8 cellular contexts compared by ENCODE assay signal in genomic region chr16:30924086-30924714, GRCh38. TPM values are rescaled to one million over a fixed set of nuclear protein-coding genes. Genes with fewer than 3 reads are reported as not detected.
DNase-seq lines count a peak whose midpoint lies in the region; ATAC-seq, FAIRE-seq and TF ChIP-seq lines count a peak whose summit lies in the region.

No MANE protein-coding gene starts in this region.

- DNase-seq in GM03348 (ENCODE audit: low spot score) (peak; percentile 37), PC-3 (no peak), MV-4-11 (lab: John Stamatoyannopoulos, UW) (no peak), SW 1271 (lab: John Stamatoyannopoulos, UW) (no peak), H54 (ENCODE audit: insufficient read length, low spot score) (no peak)

- H3K9me3 ChIP-seq in PC-3 (ENCODE audit: low read length) = no peaks in the 10 kb centered on the region
- H3K9me3 ChIP-seq in endocrine pancreas (ENCODE audit: control insufficient read depth, low read length) = no peaks in the 10 kb centered on the region
- H3K9me3 ChIP-seq in neuron (ENCODE audit: low read length) = no peaks in the 10 kb centered on the region

- H3K4me1 ChIP-seq in PC-3 (ENCODE audit: insufficient read depth, low read length) = peaks cover 7% of the 10 kb centered on the region
- no peaks in the 10 kb centered on the region for H3K4me1 ChIP-seq in endocrine pancreas (ENCODE audit: control insufficient read depth, insufficient read depth, low read length)
- H3K4me1 ChIP-seq in neuron (ENCODE audit: insufficient read depth, low read length) = peaks cover 18% of the 10 kb centered on the region

- POLR2A ChIA-PET in PC-3 (lab: Charles Lee; ENCODE audit: unreplicated experiment) = no interaction called here

- no peaks in the 10 kb centered on the region for H3K9me2 ChIP-seq in PC-3 (replicated peaks; ENCODE audit: low read length)

- BruUV-seq in PC-3 (replicated peaks; lab: Mats Ljungman, UMichigan) = no TSS peak

- no peak overlapping the region for H3K27ac ChIP-seq in PC-3 (ENCODE audit: low read length)

- H3K79me2 ChIP-seq in PC-3 (ENCODE audit: low read length) = peaks cover 6% of the 10 kb centered on the region

- H3F3A ChIP-seq in PC-3 (ENCODE audit: low read length, unreplicated experiment) = no peaks in the 10 kb centered on the region

- H3K36me3 ChIP-seq in PC-3 (ENCODE audit: low read depth, low read length) (no peaks in the 10 kb centered on the region; the same call in 1 of the 2 replicates), endocrine pancreas (ENCODE audit: control insufficient read depth, insufficient read depth, low read length) (no peaks in the 10 kb centered on the region), neuron (ENCODE audit: insufficient read depth, low read length) (peaks cover 25% of the 10 kb centered on the region)

- no peaks in the 10 kb centered on the region for H3K27me3 ChIP-seq in PC-3 (ENCODE audit: low read length)
- H3K27me3 ChIP-seq in endocrine pancreas (ENCODE audit: control insufficient read depth, insufficient read depth, low read length) = no peaks in the 10 kb centered on the region
- no peaks in the 10 kb centered on the region for H3K27me3 ChIP-seq in neuron (ENCODE audit: insufficient read depth, low read length)

- CTCF ChIA-PET in PC-3 (lab: Charles Lee) = interaction anchor here (0.6 kb wide), 1 partner anchor 50 kb away, joined by 3 read pairs; no protein-coding TSS in a partner anchor

- intact Hi-C loops in PC-3 (cut with micrococcal nuclease) = no loop called here

- H3K9ac ChIP-seq in PC-3 (ENCODE audit: low read length) (peak overlapping the region; percentile 31; the same call in 1 of the 2 replicates), endocrine pancreas (ENCODE audit: control insufficient read depth, insufficient read depth, low read length) (peak overlapping the region; percentile 30)

- peak overlapping the region; percentile 88 for H3K4me2 ChIP-seq in PC-3 (ENCODE audit: low read length)

- no peak for FAIRE-seq in H54 (lab: Jason Lieb, UNC)

- no peak for TF ChIP-seq POLR2A in H54 (IDR thresholded peaks at IDR 0.05; ENCODE audit: low read depth, low read length)

- H3K4me3 ChIP-seq in PC-3 (ENCODE audit: low read length) (peak overlapping the region; percentile 86), endocrine pancreas (ENCODE audit: control insufficient read depth, insufficient read depth, low read length) (no peak overlapping the region), neuron (ENCODE audit: low read length) (peak overlapping the region; percentile 56)

- H2AFZ ChIP-seq in PC-3 (ENCODE audit: low read length) = peak overlapping the region; percentile 34; the same call in 1 of the 2 replicates
- H2AFZ ChIP-seq in neuron (ENCODE audit: low read depth, low read length) = no peak overlapping the region

- ATAC-seq in PC-3 (no peak), HG02798 (IDR thresholded peaks at IDR 0.05; ENCODE audit: poor library complexity, unreplicated experiment) (no peak)

- no peaks in the 10 kb centered on the region for H4K20me1 ChIP-seq in PC-3 (ENCODE audit: low read length)

- TF ChIP-seq CTCF in PC-3 (conservative IDR thresholded peaks at IDR 0.05; ENCODE audit: low read depth, low read length) = no peak

RNA-seq across cellular contexts. Expression of gene FBXL19, which starts 0.8 kb away (rescaled TPM):
- 36.2 and 48.5 TPM in 2 replicates for total RNA-seq in PC-3 (2014; rRNA removed)

RNA-seq across cellular contexts. Expression of gene ORAI3, which starts 24.7 kb away (rescaled TPM):
- total RNA-seq in PC-3 (2014; rRNA removed) = 3.6 and 5.7 TPM in 2 replicates

RNA-seq across cellular contexts. Expression of gene CTF1, which starts 27.8 kb away (rescaled TPM):
- 0.29 and 0.98 TPM in 2 replicates for total RNA-seq in PC-3 (2014; rRNA removed)

RNA-seq across cellular contexts. Expression of gene BCL7C, which starts 30.3 kb away (rescaled TPM):
- 75.6 and 97.3 TPM in 2 replicates for total RNA-seq in PC-3 (2014; rRNA removed)

RNA-seq across cellular contexts. Expression of gene SETD1A, which starts 33.4 kb away (rescaled TPM):
- total RNA-seq in PC-3 (2014; rRNA removed) = 7.9 and 8.6 TPM in 2 replicates
